ENCODE assay signal across 8 cellular contexts in genomic region chr9:92762781-92763708, GRCh38. TPM values are rescaled to one million over a fixed set of nuclear protein-coding genes. Genes with fewer than 3 reads are reported as not detected.
DNase-seq lines count a peak whose midpoint lies in the region; ATAC-seq and TF ChIP-seq lines count a peak whose summit lies in the region.

No MANE protein-coding gene starts in this region.

- H3K27ac Mint-ChIP-seq in chondrocyte (ENCODE audit: unreplicated experiment) = peak overlapping the region; percentile 79
- H3K27ac Mint-ChIP-seq in naive thymus-derived CD4-positive, alpha-beta T cell = peak overlapping the region; percentile 31 to 99 (median 79)

- peak overlapping the region; percentile 80 for H3K27ac ChIP-seq in naive thymus-derived CD4-positive, alpha-beta T cell (ENCODE audit: low read depth, low read length)

- TF ChIP-seq CTCF in LNCaP clone FGC (IDR thresholded peaks at IDR 0.05; ENCODE audit: control insufficient read depth, extremely low read depth, insufficient read depth) (no peak), chondrocyte (IDR thresholded peaks at IDR 0.05) (no peak)

- peaks cover 24 to 33% of the 10 kb centered on the region in 2 donors for H3K4me1 ChIP-seq in naive thymus-derived CD4-positive, alpha-beta T cell (ENCODE audit: control insufficient read depth in 2 of 2, insufficient read depth in 2 of 2, low read length in 2 of 2)

- no peaks in the 10 kb centered on the region for H3K27me3 ChIP-seq in naive thymus-derived CD4-positive, alpha-beta T cell (ENCODE audit: control insufficient read depth in 2 of 2, insufficient read depth in 2 of 2, low read length in 2 of 2)

- DNase-seq in AML-193 (lab: John Stamatoyannopoulos, UW) (peak; percentile 23 to 28), LNCaP clone FGC (ENCODE audit: low read depth) (no peak), chondrocyte (ENCODE audit: low spot score) (no peak), NCI-H1436 (lab: John Stamatoyannopoulos, UW) (no peak)
- DNase-seq in naive thymus-derived CD4-positive, alpha-beta T cell = no peak

- no peaks in the 10 kb centered on the region for H3K36me3 Mint-ChIP-seq in chondrocyte (ENCODE audit: low read depth)
- H3K36me3 Mint-ChIP-seq in naive thymus-derived CD4-positive, alpha-beta T cell = no peaks in the 10 kb centered on the region

- peaks cover 0 to 3% (median 0%) of the 10 kb centered on the region in 3 experiments for H3K36me3 ChIP-seq in naive thymus-derived CD4-positive, alpha-beta T cell (ENCODE audit: control insufficient read depth in 2 of 3, insufficient read depth in 3 of 3, low read length in 3 of 3)

- peak overlapping the region; percentile 89 for H3K4me3 Mint-ChIP-seq in chondrocyte (ENCODE audit: unreplicated experiment)
- H3K4me3 Mint-ChIP-seq in naive thymus-derived CD4-positive, alpha-beta T cell = peak overlapping the region; percentile 87 to 99 (median 95)

- ATAC-seq in naive thymus-derived CD4-positive, alpha-beta T cell = no peak
- ATAC-seq in HG02642 (IDR thresholded peaks at IDR 0.05; ENCODE audit: poor library complexity, unreplicated experiment) = no peak
- ATAC-seq in GM19351 (IDR thresholded peaks at IDR 0.05; ENCODE audit: unreplicated experiment) = no peak
- no peak for ATAC-seq in GM18861 (IDR thresholded peaks at IDR 0.05; ENCODE audit: unreplicated experiment)

- peaks cover 46% of the 10 kb centered on the region for H3K4me1 Mint-ChIP-seq in chondrocyte (ENCODE audit: low read depth)
- H3K4me1 Mint-ChIP-seq in naive thymus-derived CD4-positive, alpha-beta T cell = peaks cover 44 to 63% (median 55%) of the 10 kb centered on the region in 7 donors

- no peaks in the 10 kb centered on the region for H3K9me3 Mint-ChIP-seq in chondrocyte (ENCODE audit: low read depth)
- peaks cover 0 to 1% (median 0%) of the 10 kb centered on the region in 11 donors for H3K9me3 Mint-ChIP-seq in naive thymus-derived CD4-positive, alpha-beta T cell

- intact Hi-C loops in naive thymus-derived CD4-positive, alpha-beta T cell (cut with micrococcal nuclease) = loop anchor here in 1 of 2 donors (10.0 kb wide), 2 partner anchors 1402 to 1962 kb away; partner anchors contain the start of gene AOPEP

- H3K27me3 Mint-ChIP-seq in chondrocyte (ENCODE audit: low read depth) = no peaks in the 10 kb centered on the region
- no peaks in the 10 kb centered on the region for H3K27me3 Mint-ChIP-seq in naive thymus-derived CD4-positive, alpha-beta T cell

- H3K4me3 ChIP-seq in LNCaP clone FGC (ENCODE audit: low read depth, low read length) = peak overlapping the region; percentile 87
- H3K4me3 ChIP-seq in naive thymus-derived CD4-positive, alpha-beta T cell (ENCODE audit: low read length) = peak overlapping the region; percentile 74

- H3K9me3 ChIP-seq in naive thymus-derived CD4-positive, alpha-beta T cell (ENCODE audit: control insufficient read depth in 2 of 3, low read length in 3 of 3) = no peaks in the 10 kb centered on the region

- CTCF ChIA-PET in naive thymus-derived CD4-positive, alpha-beta T cell (lab: Charles Lee) = interaction anchor here (1.4 kb wide), 1 partner anchor 27 kb away, joined by 3 read pairs; no protein-coding TSS in a partner anchor

- POLR2A ChIA-PET in naive thymus-derived CD4-positive, alpha-beta T cell (lab: Charles Lee) = interaction anchor here (0.6 to 3.4 kb wide), 8 partner anchors 9 to 693 kb away, joined by 3 to 25 read pairs (median 4); partner anchors contain the start of gene IPPK

RNA-seq across cellular contexts. Expression of gene BICD2, which starts 1.6 kb away (rescaled TPM):
- total RNA-seq in chondrocyte = 41.4 to 46.4 TPM (median 41.9 TPM) in 3 replicates
- total RNA-seq in naive thymus-derived CD4-positive, alpha-beta T cell = 10 to 100 TPM; 20.2 to 28.8 (median 28.0) TPM
- 10 to 100 TPM in 1 of 2 donors, 1 to 10 TPM in 1; 7.4 to 20.8 TPM for polyA plus RNA-seq in naive thymus-derived CD4-positive, alpha-beta T cell

Comparison
In these comparisons a context has a peak if more than half of its experiments do, and no peak if none do; other contexts are left out.
1. DNase-seq: peak in AML-193 (2 of 2); none in LNCaP clone FGC (single experiment), chondrocyte (single experiment), naive thymus-derived CD4-positive, alpha-beta T cell (0 of 9) and NCI-H1436 (single experiment).